Comparison of ENCODE assay signal across 19 cellular contexts in the genomic region with DNA sequence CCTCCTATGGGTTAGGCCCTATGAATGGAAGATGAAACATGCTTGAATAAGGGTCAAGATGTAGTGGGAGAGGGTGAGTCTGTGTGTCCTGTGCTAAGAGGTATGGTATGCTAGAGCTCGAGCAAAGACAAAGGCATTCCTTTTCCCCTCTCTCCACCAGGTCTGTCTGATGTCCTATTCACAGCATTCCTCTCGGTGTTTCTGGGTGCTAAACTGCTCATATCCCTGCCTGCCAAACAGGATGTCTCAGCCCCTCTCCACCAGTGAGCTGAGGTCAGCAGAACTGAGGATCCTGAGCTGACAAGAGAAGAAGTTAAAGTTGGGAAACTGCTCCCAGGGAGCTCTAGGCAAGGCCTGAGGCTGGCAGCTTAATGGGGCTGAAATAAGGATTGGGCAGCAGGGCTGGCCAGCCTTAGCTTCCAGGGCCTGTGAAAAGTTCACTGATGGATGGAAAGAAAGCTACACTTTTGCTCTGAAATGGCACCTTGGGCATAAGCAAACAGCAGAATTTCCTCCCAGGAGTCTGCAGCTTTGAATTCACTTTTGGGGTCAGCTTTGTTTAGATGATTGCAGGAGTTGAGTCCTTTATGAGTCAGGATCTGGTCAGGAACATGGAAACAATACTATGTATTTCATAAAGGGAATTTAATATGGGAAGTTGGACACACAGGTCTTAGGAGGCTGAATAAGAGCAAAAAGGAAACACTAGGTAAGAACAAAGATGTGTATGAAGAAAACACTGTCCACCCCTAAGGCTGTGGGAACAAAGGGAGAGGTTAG.
DNase-seq lines count a peak whose midpoint lies in the region; TF ChIP-seq lines count a peak whose summit lies in the region.
"Had no signal": no experiment of that assay in that cellular context is flagged by ENCODE, and none has a peak within 500 bp of the region (broad histone marks: within the 10 kb centered on the region; RNA-seq: fewer than 3 reads in every experiment).

No MANE protein-coding gene starts in this region.

- H3K4me3 ChIP-seq in choroid plexus epithelial cell (ENCODE audit: low read depth, low read length) (no peak overlapping the region), brain microvascular endothelial cell (ENCODE audit: low read depth, low read length) (no peak overlapping the region)
- H3K4me3 ChIP-seq in CD4-positive, alpha-beta memory T cell (ENCODE audit: low read length in 2 of 2), result no peak overlapping the region
- H3K4me3 ChIP-seq: BLaER1, pancreas had no signal

- H3K4me1 Mint-ChIP-seq in CD4-positive, alpha-beta memory T cell, result no peaks in the 10 kb centered on the region
- H3K4me1 Mint-ChIP-seq: activated CD4-positive, alpha-beta T cell treated with anti-CD3 and anti-CD28 coated beads for 36 hours had no signal

- peak; percentile 43 for DNase-seq in HS-27A (ENCODE audit: low read depth)
- peak; percentile 4 for DNase-seq in choroid plexus epithelial cell (ENCODE audit: low read depth)
- DNase-seq in iris pigment epithelial cell (ENCODE audit: low read depth), result peak; percentile 29
- no peak for DNase-seq in CD4-positive, alpha-beta memory T cell
- DNase-seq in anterior cingulate cortex (lab: John Stamatoyannopoulos, UW), result no peak
- no peak for DNase-seq in brain microvascular endothelial cell
- DNase-seq in SKM-1 treated with dmso at 0.1 percent for 144 hours (lab: John Stamatoyannopoulos, UW; ENCODE audit: unreplicated experiment), result no peak
- DNase-seq: activated CD4-positive, alpha-beta T cell treated with anti-CD3 and anti-CD28 coated beads for 36 hours; activated CD8-positive, alpha-beta memory T cell treated with anti-CD3 and anti-CD28 coated beads, Interleukin-2, amount 50 U/mL, for 48 hours; activated gamma-delta T cell treated with Interleukin-2 at 50 U/mL for 16 hours; amniotic stem cell; foreskin keratinocyte; NCI-H1417; NCI-H774; pancreas; SK-N-SH; small intestine; stimulated activated CD4-positive, alpha-beta T cell treated with anti-CD3 and anti-CD28 coated beads, Interleukin-4, amount 100 ng/mL, for 1 hour had no signal

- no peak overlapping the region for H3K27ac Mint-ChIP-seq in CD4-positive, alpha-beta memory T cell
- H3K27ac Mint-ChIP-seq: activated CD4-positive, alpha-beta T cell treated with anti-CD3 and anti-CD28 coated beads for 36 hours had no signal

- CTCF ChIA-PET in CD4-positive, alpha-beta memory T cell (lab: Charles Lee; ENCODE audit: partially characterized antibody), result no interaction called here

- POLR2A ChIA-PET in CD4-positive, alpha-beta memory T cell (lab: Charles Lee; ENCODE audit: partially characterized antibody), result no interaction called here

- TF ChIP-seq CTCF in choroid plexus epithelial cell (conservative IDR thresholded peaks at IDR 0.05; ENCODE audit: low read depth, low read length) (no peak), brain microvascular endothelial cell (IDR thresholded peaks at IDR 0.05; ENCODE audit: low read depth, low read length, missing control alignments) (no peak)

- H3K27me3 Mint-ChIP-seq in CD4-positive, alpha-beta memory T cell, result peaks cover 0 to 3% of the 10 kb centered on the region in 2 donors
- H3K27me3 Mint-ChIP-seq: activated CD4-positive, alpha-beta T cell treated with anti-CD3 and anti-CD28 coated beads for 36 hours had no signal

- H3K36me3 Mint-ChIP-seq in CD4-positive, alpha-beta memory T cell, result no peaks in the 10 kb centered on the region

- H3K9me3 ChIP-seq in CD4-positive, alpha-beta memory T cell (ENCODE audit: control insufficient read depth in 1 of 2, low read length in 2 of 2), result no peaks in the 10 kb centered on the region
- H3K9me3 ChIP-seq: pancreas, SK-N-SH had no signal

- H3K9me3 Mint-ChIP-seq in CD4-positive, alpha-beta memory T cell, result no peaks in the 10 kb centered on the region

- intact Hi-C loops in CD4-positive, alpha-beta memory T cell (cut with micrococcal nuclease), result no loop called here

- H3K27ac ChIP-seq in CD4-positive, alpha-beta memory T cell (ENCODE audit: low read depth, low read length), result no peak overlapping the region
- no peak overlapping the region for H3K27ac ChIP-seq in brain microvascular endothelial cell
- H3K27ac ChIP-seq: BLaER1, foreskin keratinocyte, pancreas had no signal

- no peak overlapping the region for H3K4me3 Mint-ChIP-seq in CD4-positive, alpha-beta memory T cell
- H3K4me3 Mint-ChIP-seq: activated CD4-positive, alpha-beta T cell treated with anti-CD3 and anti-CD28 coated beads for 36 hours had no signal

- H3K4me1 ChIP-seq in CD4-positive, alpha-beta memory T cell (ENCODE audit: insufficient read depth, low read length), result no peaks in the 10 kb centered on the region
- H3K4me1 ChIP-seq: foreskin keratinocyte, pancreas had no signal

- in situ Hi-C loops in brain microvascular endothelial cell (cut with HindIII; ENCODE audit: low pct_ligation_motif_present, low sequenced_read_pairs), result no loop called here

- H3K36me3 ChIP-seq in CD4-positive, alpha-beta memory T cell (ENCODE audit: insufficient read depth, low read length), result no peaks in the 10 kb centered on the region
- H3K36me3 ChIP-seq in brain microvascular endothelial cell (replicated peaks), result no peaks in the 10 kb centered on the region
- H3K36me3 ChIP-seq: BLaER1, pancreas had no signal

- no peaks in the 10 kb centered on the region for H3K27me3 ChIP-seq in CD4-positive, alpha-beta memory T cell (ENCODE audit: insufficient read depth, low read length)
- no peaks in the 10 kb centered on the region for H3K27me3 ChIP-seq in brain microvascular endothelial cell (replicated peaks)
- H3K27me3 ChIP-seq: BLaER1, foreskin keratinocyte, pancreas had no signal

Comparison
In these comparisons a context has a peak if more than half of its experiments do, and no peak if none do; other contexts are left out.
1. DNase-seq: peak in HS-27A (single experiment), choroid plexus epithelial cell (single experiment) and iris pigment epithelial cell (single experiment); none in CD4-positive, alpha-beta memory T cell (0 of 5), anterior cingulate cortex (0 of 58), brain microvascular endothelial cell (single experiment) and SKM-1 treated with dmso at 0.1 percent for 144 hours (single experiment).